Comparison of ENCODE assay signal across 8 cellular contexts in the genomic region with DNA sequence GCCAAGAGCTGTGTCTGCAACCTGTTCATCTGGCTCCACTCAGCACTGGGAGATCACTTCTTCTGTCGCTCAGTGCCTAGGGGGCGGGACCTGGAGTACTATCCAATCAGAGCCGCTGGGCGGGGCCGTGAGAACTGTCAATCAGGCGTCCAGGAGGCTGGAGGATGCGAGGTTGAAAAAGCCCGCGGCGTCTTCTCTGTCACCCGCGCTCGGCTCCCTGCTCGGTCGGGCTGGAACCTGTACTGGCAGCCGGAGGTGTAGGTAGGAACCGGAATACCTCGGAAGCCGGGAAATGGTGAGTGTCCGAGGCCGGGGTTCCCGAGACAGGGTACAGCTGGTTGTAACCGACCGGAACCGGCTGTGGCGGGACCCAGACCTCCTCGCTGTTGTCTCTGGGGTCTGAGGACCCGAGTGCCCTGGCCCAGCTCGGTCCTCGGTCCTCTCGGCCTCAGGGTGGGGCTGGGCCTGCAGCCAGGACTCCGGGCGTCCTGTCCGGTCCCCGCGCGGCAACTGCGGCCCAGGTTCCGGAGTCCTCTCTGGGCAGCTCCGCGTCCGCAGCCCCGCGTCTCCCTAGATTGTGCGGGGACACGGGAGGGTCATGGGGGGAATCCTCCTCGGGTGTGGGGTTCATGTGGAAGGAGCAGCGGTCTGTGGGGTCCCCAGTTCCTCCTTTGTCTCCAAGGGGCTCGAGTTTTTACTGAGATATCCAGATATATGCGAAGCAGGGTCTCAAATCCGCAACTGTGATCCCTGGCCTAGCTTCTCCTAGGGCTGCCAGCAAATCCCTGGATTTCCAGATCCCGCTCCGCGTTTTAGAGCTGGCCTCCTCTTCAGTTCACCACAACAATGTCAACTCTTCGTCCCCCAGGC. TPM values are rescaled to one million over a fixed set of nuclear protein-coding genes. Genes with fewer than 3 reads are reported as not detected.
DNase-seq lines count a peak whose midpoint lies in the region; ATAC-seq and TF ChIP-seq lines count a peak whose summit lies in the region.

No MANE protein-coding gene starts in this region.

- CTCF ChIA-PET in activated CD4-positive, alpha-beta memory T cell treated with anti-CD3 and anti-CD28 coated beads for 36 hours (lab: Charles Lee) = no interaction called here

- 0% methylated on average over 54 of the region's 55 CpGs for WGBS in ectodermal cell, 2 experiments

- peak overlapping the region; percentile 71 for H3K4me3 Mint-ChIP-seq in activated CD4-positive, alpha-beta memory T cell treated with anti-CD3 and anti-CD28 coated beads for 36 hours

- H3K36me3 ChIP-seq in ectodermal cell (ENCODE audit: control insufficient read depth, insufficient read depth, low read length) (no peaks in the 10 kb centered on the region), lower lobe of right lung (no peaks in the 10 kb centered on the region)

- no peak overlapping the region for H3K27ac Mint-ChIP-seq in activated CD4-positive, alpha-beta memory T cell treated with anti-CD3 and anti-CD28 coated beads for 36 hours

- POLR2A ChIA-PET in activated CD4-positive, alpha-beta memory T cell treated with anti-CD3 and anti-CD28 coated beads for 36 hours (lab: Charles Lee) = no interaction called here

- peak overlapping the region; percentile 88 for H3K27ac ChIP-seq in ectodermal cell (ENCODE audit: insufficient read depth, low read depth, low read length, poor library complexity, severe bottlenecking)
- peak overlapping the region; percentile 28 for H3K27ac ChIP-seq in lower lobe of right lung

- ATAC-seq in GM19324 (IDR thresholded peaks at IDR 0.05; ENCODE audit: low FRiP score, unreplicated experiment) = peak; percentile 92
- peak; percentile 62 for ATAC-seq in HG03469 (IDR thresholded peaks at IDR 0.05; ENCODE audit: unreplicated experiment)
- ATAC-seq in lower lobe of right lung = peak; percentile 99 to 100

- no peaks in the 10 kb centered on the region for H3K36me3 Mint-ChIP-seq in activated CD4-positive, alpha-beta memory T cell treated with anti-CD3 and anti-CD28 coated beads for 36 hours

- peaks cover 15% of the 10 kb centered on the region for H3K27me3 Mint-ChIP-seq in activated CD4-positive, alpha-beta memory T cell treated with anti-CD3 and anti-CD28 coated beads for 36 hours

- intact Hi-C loops in activated CD4-positive, alpha-beta memory T cell treated with anti-CD3 and anti-CD28 coated beads for 36 hours (cut with micrococcal nuclease) = no loop called here
- intact Hi-C loops in lower lobe of right lung (cut with DNase I) = no loop called here

- peaks cover 4% of the 10 kb centered on the region for H3K4me1 Mint-ChIP-seq in activated CD4-positive, alpha-beta memory T cell treated with anti-CD3 and anti-CD28 coated beads for 36 hours (ENCODE audit: low read depth)

- no peak for TF ChIP-seq CTCF in lower lobe of right lung (IDR thresholded peaks at IDR 0.05)

- no peaks in the 10 kb centered on the region for H3K27me3 ChIP-seq in ectodermal cell (ENCODE audit: control insufficient read depth, insufficient read depth, low read length, poor library complexity, severe bottlenecking)
- no peaks in the 10 kb centered on the region for H3K27me3 ChIP-seq in lower lobe of right lung (ENCODE audit: low read depth)

- H3K4me1 ChIP-seq in ectodermal cell (ENCODE audit: control insufficient read depth, insufficient read depth, low read length) (no peaks in the 10 kb centered on the region), lower lobe of right lung (peaks cover 10% of the 10 kb centered on the region)

- H3K9me3 ChIP-seq in ectodermal cell (ENCODE audit: control insufficient read depth, low read length) = no peaks in the 10 kb centered on the region
- no peaks in the 10 kb centered on the region for H3K9me3 ChIP-seq in lower lobe of right lung

- H3K9me3 Mint-ChIP-seq in activated CD4-positive, alpha-beta memory T cell treated with anti-CD3 and anti-CD28 coated beads for 36 hours = peaks cover 4% of the 10 kb centered on the region

- DNase-seq in Ammon's horn (ENCODE audit: low spot score) = peak; percentile 95
- DNase-seq in NCI-H526 (lab: John Stamatoyannopoulos, UW) = peak; percentile 92 to 97
- peak; percentile 96 for DNase-seq in activated CD4-positive, alpha-beta memory T cell treated with anti-CD3 and anti-CD28 coated beads for 36 hours
- peak; percentile 96 for DNase-seq in lower lobe of right lung
- peak; percentile 95 to 96 for DNase-seq in stimulated activated CD4-positive, alpha-beta T cell treated with anti-CD3 and anti-CD28 coated beads, Interleukin-4, amount 100 ng/mL, for 48 hours (ENCODE audit: low read depth in 2 of 2)

- H3K4me3 ChIP-seq in ectodermal cell (ENCODE audit: insufficient read depth, low read depth, low read length) (peak overlapping the region; percentile 97), lower lobe of right lung (peak overlapping the region; percentile 79)

RNA-seq across cellular contexts. Expression of a gene that starts 42.6 kb away (rescaled TPM):
- total RNA-seq in activated CD4-positive, alpha-beta memory T cell treated with anti-CD3 and anti-CD28 coated beads for 36 hours = 1 to 10 TPM; 6.6 to 7.0 TPM
- 25.0 TPM for polyA plus RNA-seq in ectodermal cell (2013, experiment 1 of 4)
- 26.9 TPM for polyA plus RNA-seq in ectodermal cell (2013, experiment 2 of 4)
- polyA plus RNA-seq in ectodermal cell (2013, experiment 3 of 4) = 22.4 TPM
- 25.0 TPM for polyA plus RNA-seq in ectodermal cell (2013, experiment 4 of 4)
- 9.4 TPM for total RNA-seq in lower lobe of right lung

Comparison
In these comparisons a context has a peak if more than half of its experiments do, and no peak if none do; other contexts are left out.
1. Peak in every context shown above with its lines: DNase-seq, ATAC-seq, H3K4me3 ChIP-seq and H3K27ac ChIP-seq.